In the genomic region with DNA sequence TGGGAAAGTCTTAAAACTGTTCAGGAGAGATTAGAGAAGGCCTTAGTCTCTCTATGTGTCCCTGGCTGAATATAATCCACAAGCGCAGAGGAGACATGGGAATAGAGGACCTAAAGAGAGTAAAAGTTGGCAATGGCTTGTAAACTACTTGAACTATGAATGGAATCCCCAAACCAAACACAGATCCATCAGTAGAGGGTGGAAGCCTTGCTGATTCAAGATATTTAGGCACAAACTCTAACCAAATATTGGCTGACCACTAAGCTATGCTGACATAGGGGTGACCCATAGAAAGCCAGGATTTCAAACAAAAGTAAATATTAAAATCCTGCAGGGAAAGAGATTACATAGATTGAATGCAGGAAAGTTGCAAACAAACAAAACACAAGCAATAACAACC, we compare ENCODE assay signal across 19 cellular contexts.
DNase-seq lines count a peak whose midpoint lies in the region; FAIRE-seq and TF ChIP-seq lines count a peak whose summit lies in the region.
"Had no signal": no experiment of that assay in that cellular context is flagged by ENCODE, and none has a peak within 500 bp of the region (broad histone marks: within the 10 kb centered on the region; RNA-seq: fewer than 3 reads in every experiment).

No MANE protein-coding gene starts in this region.

- H3K36me3 ChIP-seq in Caco-2 (ENCODE audit: control insufficient read depth, insufficient read depth, low read length) (no peaks in the 10 kb centered on the region), H1 (ENCODE audit: control insufficient read depth in 2 of 4, insufficient read depth in 4 of 4, low read length in 3 of 4) (no peaks in the 10 kb centered on the region)
- H3K36me3 ChIP-seq: BLaER1 treated with 17β-estradiol and CSF1 and Interleukin-3, amounts not matched to agents 10 nM and 100 nM had no signal

- H2AFZ ChIP-seq in H1 (ENCODE audit: low read length) = 0 out of 2 replicates have a peak overlapping the region, but pooled peaks have one; percentile 20

- H3K23me2 ChIP-seq in H1 (ENCODE audit: low read depth, low read length) = no peaks in the 10 kb centered on the region; the same call in 1 of the 2 replicates

- no peak overlapping the region for H3K4me2 ChIP-seq in H1 (ENCODE audit: insufficient read depth in 1 of 2, low read depth in 2 of 2, low read length in 2 of 2)
- H3K4me2 ChIP-seq: A549; BLaER1 treated with 17β-estradiol and CSF1 and Interleukin-3, amounts not matched to agents 10 nM and 100 nM had no signal

- BruUV-seq in MCF 10A (replicated peaks; lab: Mats Ljungman, UMichigan) = no TSS peak
- no TSS peak for BruUV-seq in Caco-2 (replicated peaks; lab: Mats Ljungman, UMichigan)

- peaks cover 20% of the 10 kb centered on the region for H3K4me1 ChIP-seq in Caco-2
- no peaks in the 10 kb centered on the region for H3K4me1 ChIP-seq in H1 (replicated peaks in 1 of 4; ENCODE audit: control insufficient read depth in 3 of 4, insufficient read depth in 4 of 4, low read length in 3 of 4)
- H3K4me1 ChIP-seq: A549; BLaER1 treated with 17β-estradiol and CSF1 and Interleukin-3, amounts not matched to agents 10 nM and 100 nM had no signal

- WGBS in H1 (ENCODE audit: extremely low coverage in 1 of 2, insufficient coverage in 1 of 2, insufficient read length in 1 of 2, insufficient replicate concordance in 2 of 2, low coverage in 1 of 2, low lambda C conversion rate in 2 of 2, missing lambda C conversion rate in 1 of 2), 2 experiments = 92% methylated on average over 1 of the region's 1 CpG; no CpG with 5 or more reads in 1 of the 2 experiments

- H2BK20ac ChIP-seq in H1 (ENCODE audit: low read length) = no peak overlapping the region

- H3K9ac ChIP-seq in H1 (replicated peaks in 1 of 4; ENCODE audit: extremely low read depth in 1 of 4, low read depth in 3 of 4, low read length in 3 of 4) = no peak overlapping the region
- H3K9ac ChIP-seq: BLaER1 treated with 17β-estradiol and CSF1 and Interleukin-3, amounts not matched to agents 10 nM and 100 nM had no signal

- H3K9me3 Mint-ChIP-seq in MCF 10A (ENCODE audit: unreplicated experiment) (peaks cover 14% of the 10 kb centered on the region), Caco-2 (ENCODE audit: unreplicated experiment) (peaks cover 31% of the 10 kb centered on the region)

- peaks cover 9% of the 10 kb centered on the region; the same call in 1 of the 2 replicates for H3K9me3 ChIP-seq in Caco-2
- H3K9me3 ChIP-seq in H1 (ENCODE audit: insufficient read depth in 2 of 2, low read depth in 1 of 2, low read length in 1 of 2) = no peaks in the 10 kb centered on the region
- H3K9me3 ChIP-seq: BLaER1 treated with 17β-estradiol and CSF1 and Interleukin-3, amounts not matched to agents 10 nM and 100 nM had no signal

- no peak overlapping the region for H3K18ac ChIP-seq in H1 (ENCODE audit: extremely low read depth, low read length)

- no peak overlapping the region for H3K56ac ChIP-seq in H1 (replicated peaks; ENCODE audit: insufficient read length, low read depth, low read length)

- H3K23ac ChIP-seq in H1 (ENCODE audit: insufficient read length) = no peak overlapping the region

- H3K27ac Mint-ChIP-seq in MCF 10A (ENCODE audit: low read depth, unreplicated experiment) (no peak overlapping the region), Caco-2 (ENCODE audit: unreplicated experiment) (peak overlapping the region; percentile 2)
- H3K27ac Mint-ChIP-seq: B cell; CD4-positive, alpha-beta T cell; CD8-positive, alpha-beta T cell had no signal

- no peak overlapping the region for H3K4ac ChIP-seq in H1 (replicated peaks; ENCODE audit: insufficient read length, low read depth, low read length)

- H3K79me2 ChIP-seq in H1 (ENCODE audit: control insufficient read depth in 1 of 2, insufficient read depth in 2 of 2, low read length in 2 of 2) = no peaks in the 10 kb centered on the region

- intact Hi-C loops in MCF 10A (cut with micrococcal nuclease) (no loop called here), Caco-2 (cut with micrococcal nuclease; ENCODE audit: unreplicated experiment) (loop anchor here (10.0 kb wide), 1 partner anchor 303 kb away; no protein-coding TSS in a partner anchor), posterior vena cava (cut with DNase I) (no loop called here)

- no peak for TF ChIP-seq POLR2A in H1 (IDR thresholded peaks at IDR 0.05; ENCODE audit: control extremely low read depth in 1 of 2, low read depth in 2 of 2, low read length in 2 of 2)

- no peak overlapping the region for H3K27ac ChIP-seq in H1 (ENCODE audit: low read depth, low read length)
- H3K27ac ChIP-seq: 22Rv1; A549; BLaER1 treated with 17β-estradiol and CSF1 and Interleukin-3, amounts not matched to agents 10 nM and 100 nM; C4-2B had no signal

- in situ Hi-C loops in T47D (cut with HindIII; ENCODE audit: low pct_unique_long_range_greater_than_20kb, low sequenced_read_pairs) = no loop called here

- H3K27me3 ChIP-seq in Caco-2 (replicated peaks; ENCODE audit: control insufficient read depth, insufficient read depth, low read length) (no peaks in the 10 kb centered on the region), H1 (replicated peaks in 1 of 4; ENCODE audit: control insufficient read depth in 3 of 4, extremely low read depth in 1 of 4, insufficient read depth in 3 of 4, low read length in 3 of 4) (no peaks in the 10 kb centered on the region)
- H3K27me3 ChIP-seq: BLaER1 treated with 17β-estradiol and CSF1 and Interleukin-3, amounts not matched to agents 10 nM and 100 nM had no signal

- H3K14ac ChIP-seq in H1 (ENCODE audit: insufficient read length) = no peak overlapping the region

- no peak overlapping the region for H2AK5ac ChIP-seq in H1 (ENCODE audit: low read depth, low read length)

- H3K4me1 Mint-ChIP-seq in MCF 10A (ENCODE audit: insufficient read depth, unreplicated experiment) = no peaks in the 10 kb centered on the region
- H3K4me1 Mint-ChIP-seq in Caco-2 (ENCODE audit: low read depth, unreplicated experiment) = peaks cover 26% of the 10 kb centered on the region
- H3K4me1 Mint-ChIP-seq: B cell had no signal

- H3K79me1 ChIP-seq in H1 (ENCODE audit: low read depth, low read length) = no peaks in the 10 kb centered on the region

- peak; percentile 36 to 77 for DNase-seq in T47D (ENCODE audit: low read depth in 1 of 2, low spot score in 1 of 2)
- DNase-seq in MCF 10A (ENCODE audit: unreplicated experiment) = no peak
- DNase-seq in Caco-2 = peak in 1 of 2 experiments; percentile 65
- no peak for DNase-seq in H1 (ENCODE audit: low read depth in 1 of 2, low spot score in 2 of 2)
- no peak for DNase-seq in D721Med (ENCODE audit: insufficient read length, low spot score)
- no peak for DNase-seq in posterior vena cava (ENCODE audit: low spot score)
- DNase-seq: AML-193; CD4-positive, alpha-beta T cell; CD8-positive, alpha-beta T cell; DMS79 treated with DMSO at 0.1 percent for 48 hours; GF-D8 had no signal

- H4K20me1 ChIP-seq in H1 (replicated peaks in 1 of 2; ENCODE audit: control insufficient read depth in 1 of 2, insufficient read depth in 2 of 2, low read length in 2 of 2) = no peaks in the 10 kb centered on the region
- H4K20me1 ChIP-seq: BLaER1 treated with 17β-estradiol and CSF1 and Interleukin-3, amounts not matched to agents 10 nM and 100 nM had no signal

- CTCF ChIA-PET in MCF 10A (lab: Yijun Ruan, JAX) (no interaction called here), Caco-2 (lab: Charles Lee) (interaction anchor here (0.8 kb wide), 1 partner anchor 9 kb away, joined by 3 read pairs; no protein-coding TSS in a partner anchor), H1 (lab: Charles Lee; ENCODE audit: partially characterized antibody) (no interaction called here)

- peaks cover 11% of the 10 kb centered on the region for H3K27me3 Mint-ChIP-seq in MCF 10A (ENCODE audit: insufficient read depth, unreplicated experiment)
- H3K27me3 Mint-ChIP-seq in Caco-2 (ENCODE audit: insufficient read depth, unreplicated experiment) = no peaks in the 10 kb centered on the region
- H3K27me3 Mint-ChIP-seq: B cell; CD4-positive, alpha-beta T cell had no signal

- no peak overlapping the region for H4K8ac ChIP-seq in H1 (ENCODE audit: extremely low read depth, insufficient read depth, low read length)

- H3K4me3 Mint-ChIP-seq in MCF 10A (ENCODE audit: unreplicated experiment) (no peak overlapping the region), Caco-2 (ENCODE audit: unreplicated experiment) (peak overlapping the region; percentile 9)
- H3K4me3 Mint-ChIP-seq: B cell; CD4-positive, alpha-beta T cell; CD8-positive, alpha-beta T cell had no signal

- no peak overlapping the region for H2BK15ac ChIP-seq in H1 (ENCODE audit: low read length)

- H4K5ac ChIP-seq in H1 (ENCODE audit: insufficient read length, low read depth, low read length) = no peak overlapping the region

- H3K4me3 ChIP-seq in Caco-2 (ENCODE audit: low read depth, low read length) = no peak overlapping the region
- H3K4me3 ChIP-seq in H1 (ENCODE audit: extremely low read depth in 1 of 4, insufficient read depth in 2 of 4, low read depth in 3 of 4, low read length in 4 of 4) = no peak overlapping the region
- H3K4me3 ChIP-seq: A549; BLaER1 treated with 17β-estradiol and CSF1 and Interleukin-3, amounts not matched to agents 10 nM and 100 nM had no signal

- no peaks in the 10 kb centered on the region for H3K36me3 Mint-ChIP-seq in MCF 10A (ENCODE audit: insufficient read depth, unreplicated experiment)
- no peaks in the 10 kb centered on the region for H3K36me3 Mint-ChIP-seq in Caco-2 (ENCODE audit: insufficient read depth, unreplicated experiment)
- H3K36me3 Mint-ChIP-seq: CD8-positive, alpha-beta T cell had no signal

- POLR2A ChIA-PET in MCF 10A (lab: Yijun Ruan, JAX) (no interaction called here), Caco-2 (lab: Charles Lee) (no interaction called here), H1 (lab: Charles Lee; ENCODE audit: partially characterized antibody) (no interaction called here)

- H2BK120ac ChIP-seq in H1 (replicated peaks; ENCODE audit: low read depth, low read length) = no peak overlapping the region

- no peak overlapping the region for H4K91ac ChIP-seq in H1 (replicated peaks; ENCODE audit: insufficient read length, low read length)

- no peak overlapping the region for H2BK12ac ChIP-seq in H1 (ENCODE audit: low read depth, low read length)

- no peak for TF ChIP-seq RAD21 in H1 (IDR thresholded peaks at IDR 0.05 in 1 of 2, conservative IDR thresholded peaks at IDR 0.05 in 1 of 2; ENCODE audit: low read depth in 2 of 2, low read length in 2 of 2)

- TF ChIP-seq CTCF in MCF 10A (IDR thresholded peaks at IDR 0.05; ENCODE audit: unreplicated experiment) (no peak), Caco-2 (IDR thresholded peaks at IDR 0.05; ENCODE audit: insufficient read depth in 1 of 2, low read depth in 1 of 2, low read length in 1 of 2, severe bottlenecking in 1 of 2, unreplicated experiment in 1 of 2) (no peak), H1 (IDR thresholded peaks at IDR 0.05; ENCODE audit: control extremely low read depth in 1 of 3, insufficient read depth in 1 of 3, low read depth in 1 of 3, low read length in 3 of 3) (no peak), D721Med (IDR thresholded peaks at IDR 0.05; ENCODE audit: insufficient read depth, missing control alignments) (no peak)

- FAIRE-seq in H1 (lab: Jason Lieb, UNC) (no peak), D721Med (lab: Jason Lieb, UNC) (no peak)
- FAIRE-seq: A549, G401.6, GM12891, GM19239 had no signal

- no peak for TF ChIP-seq EP300 in H1 (IDR thresholded peaks at IDR 0.05; ENCODE audit: borderline replicate concordance in 1 of 2, low read depth in 2 of 2, low read length in 2 of 2)

- no peak overlapping the region for H2BK5ac ChIP-seq in H1 (ENCODE audit: low read depth, low read length)

TF ChIP-seq in H1, 55 proteins besides CTCF, POLR2A, EP300 and RAD21 (continues in another document):
- no peak for TF ChIP-seq NRF1 (IDR thresholded peaks at IDR 0.05; ENCODE audit: low read depth, low read length)

Comparison
In these comparisons a context has a peak if more than half of its experiments do, and no peak if none do; other contexts are left out.
1. DNase-seq: peak in T47D (2 of 2); none in MCF 10A (single experiment), H1 (0 of 2), D721Med (single experiment) and posterior vena cava (single experiment).